ENCODE assay signal across 8 cellular contexts in the genomic region with DNA sequence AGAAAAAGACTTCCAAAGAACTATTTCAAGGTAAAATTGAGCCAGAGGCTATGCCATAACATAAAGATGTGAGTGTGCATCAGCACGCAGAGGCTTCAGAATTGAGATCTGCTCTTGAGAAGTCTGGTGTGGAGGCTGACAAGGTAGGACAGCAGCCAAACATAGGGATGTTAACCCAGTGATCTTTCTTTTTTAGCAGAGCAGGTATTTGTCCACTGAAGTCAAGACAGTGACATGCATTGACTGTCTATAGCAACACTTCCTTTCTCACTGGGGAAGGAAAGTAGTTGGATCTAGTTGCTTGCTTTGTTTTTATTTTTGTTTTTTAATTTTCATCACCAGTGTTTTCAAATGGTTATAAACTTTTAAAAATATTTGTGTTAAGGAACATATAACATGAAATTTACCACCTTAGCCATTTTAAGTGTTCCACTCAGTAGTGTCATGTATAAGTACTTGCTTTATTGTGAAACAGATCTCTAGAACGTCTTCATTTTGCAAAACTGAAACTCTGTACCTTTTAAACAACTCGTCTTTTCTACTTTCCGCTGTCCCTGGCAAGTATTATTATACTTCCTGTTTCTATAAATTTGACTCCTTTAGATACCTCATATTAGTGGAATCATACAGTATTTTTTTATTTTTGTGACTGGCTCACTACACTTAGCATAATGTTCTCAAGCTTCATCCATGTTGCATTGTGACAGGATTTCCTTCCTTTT. TPM values are rescaled to one million over a fixed set of nuclear protein-coding genes. Genes with fewer than 3 reads are reported as not detected.
DNase-seq lines count a peak whose midpoint lies in the region; ATAC-seq and TF ChIP-seq lines count a peak whose summit lies in the region.
"Not testable (repeated sequence)": the region's sequence is repeated elsewhere in the genome, so short reads cannot be mapped to it uniquely, and the experiment has no call there.

No MANE protein-coding gene starts in this region.

- TF ChIP-seq POLR2A in spleen (IDR thresholded peaks at IDR 0.05), result not testable (repeated sequence)

- intact Hi-C loops in spleen (cut with DNase I; ENCODE audit: low total_unique reads), result not testable (repeated sequence)

- H3K4me1 ChIP-seq in spleen, result peaks cover 0 to 46% (median 22%) of the 10 kb centered on the region in 6 donors

- H3K36me3 Mint-ChIP-seq in T-helper 1 cell treated with Interleukin-12 subunit alpha and Interleukin-12 subunit beta and Interleukin-4 antibody, amounts not matched to agents 30 μg/mL and 1 μg/mL, for 36 hours (ENCODE audit: low read depth), result peaks cover 36% of the 10 kb centered on the region
- H3K36me3 Mint-ChIP-seq in activated naive CD8-positive, alpha-beta T cell, result not testable (repeated sequence)

- H3K27ac Mint-ChIP-seq in T-helper 1 cell treated with Interleukin-12 subunit alpha and Interleukin-12 subunit beta and Interleukin-4 antibody, amounts not matched to agents 30 μg/mL and 1 μg/mL, for 36 hours, result peak overlapping the region; percentile 6
- peak overlapping the region; percentile 58 for H3K27ac Mint-ChIP-seq in activated naive CD8-positive, alpha-beta T cell

- WGBS in spleen, 5 donors, result 41 to 58% (median 50%) methylated on average over 4 of the region's 4 CpGs

- H3K9me3 Mint-ChIP-seq in T-helper 1 cell treated with Interleukin-12 subunit alpha and Interleukin-12 subunit beta and Interleukin-4 antibody, amounts not matched to agents 30 μg/mL and 1 μg/mL, for 36 hours; activated naive CD8-positive, alpha-beta T cell (ENCODE audit: low read depth): not testable (repeated sequence)

- peak overlapping the region in 6 of 8 donors; percentile 41 to 74 (median 54) for H3K27ac ChIP-seq in spleen

- H3K9me3 ChIP-seq in spleen, result not testable (repeated sequence)

- not testable (repeated sequence) for H3K27me3 ChIP-seq in spleen (replicated peaks in 1 of 7)

- DNase-seq in spleen, result not testable (repeated sequence)

- H3K4me3 ChIP-seq in spleen, result not testable (repeated sequence)

- peaks cover 0 to 18% (median 0%) of the 10 kb centered on the region in 6 donors for H3K36me3 ChIP-seq in spleen

- TF ChIP-seq CTCF in spleen (IDR thresholded peaks at IDR 0.05 in 8 of 11, conservative IDR thresholded peaks at IDR 0.05 in 3 of 11), result not testable (repeated sequence)

- not testable (repeated sequence) for H3K27me3 Mint-ChIP-seq in T-helper 1 cell treated with Interleukin-12 subunit alpha and Interleukin-12 subunit beta and Interleukin-4 antibody, amounts not matched to agents 30 μg/mL and 1 μg/mL, for 36 hours (ENCODE audit: low read depth); activated naive CD8-positive, alpha-beta T cell

- H3K4me1 Mint-ChIP-seq in T-helper 1 cell treated with Interleukin-12 subunit alpha and Interleukin-12 subunit beta and Interleukin-4 antibody, amounts not matched to agents 30 μg/mL and 1 μg/mL, for 36 hours (ENCODE audit: low read depth), result peaks cover 32% of the 10 kb centered on the region
- H3K4me1 Mint-ChIP-seq in activated naive CD8-positive, alpha-beta T cell (ENCODE audit: low read depth), result peaks cover 33% of the 10 kb centered on the region

- peak overlapping the region; percentile 47 for H3K4me3 Mint-ChIP-seq in T-helper 1 cell treated with Interleukin-12 subunit alpha and Interleukin-12 subunit beta and Interleukin-4 antibody, amounts not matched to agents 30 μg/mL and 1 μg/mL, for 36 hours
- H3K4me3 Mint-ChIP-seq in activated naive CD8-positive, alpha-beta T cell, result peak overlapping the region; percentile 6

- ATAC-seq in GM18499 (IDR thresholded peaks at IDR 0.05; ENCODE audit: insufficient read depth, unreplicated experiment) (peak; percentile 73), GM19351 (IDR thresholded peaks at IDR 0.05; ENCODE audit: unreplicated experiment) (peak; percentile 79), GM21737 (IDR thresholded peaks at IDR 0.05; ENCODE audit: unreplicated experiment) (peak; percentile 74), HG03045 (IDR thresholded peaks at IDR 0.05; ENCODE audit: unreplicated experiment) (peak; percentile 72), HG03521 (IDR thresholded peaks at IDR 0.05; ENCODE audit: unreplicated experiment) (peak; percentile 68)

RNA-seq across cellular contexts. Expression of a gene that starts 40.7 kb away (rescaled TPM):
- total RNA-seq in spleen, result 10 to 100 TPM; 14.1 to 27.4 (median 18.7) TPM
- polyA plus RNA-seq in spleen, result 10 to 100 TPM; 11.0 to 20.6 (median 16.5) TPM
